In genomic region chr11:2737226-2737590, GRCh38 we compare ENCODE assay signal across 16 cellular contexts. TPM values are rescaled to one million over a fixed set of nuclear protein-coding genes. Genes with fewer than 3 reads are reported as not detected.
DNase-seq lines count a peak whose midpoint lies in the region; ATAC-seq and TF ChIP-seq lines count a peak whose summit lies in the region.
"Had no signal": no experiment of that assay in that cellular context is flagged by ENCODE, and none has a peak within 500 bp of the region (broad histone marks: within the 10 kb centered on the region; RNA-seq: fewer than 3 reads in every experiment).

No MANE protein-coding gene starts in this region.

- no peak for TF ChIP-seq POLR2A in ovary (IDR thresholded peaks at IDR 0.05)

- peaks cover 2% of the 10 kb centered on the region; the same call in 1 of the 2 replicates for H3K27me3 ChIP-seq in H7 (ENCODE audit: control insufficient read depth, insufficient read depth, low read length)
- no peaks in the 10 kb centered on the region for H3K27me3 ChIP-seq in adipocyte (replicated peaks; ENCODE audit: control insufficient read depth, insufficient read depth, low read length)
- no peaks in the 10 kb centered on the region for H3K27me3 ChIP-seq in ovary

- H3K27ac Mint-ChIP-seq in nephron, result peak overlapping the region; percentile 32 to 93 (median 89)
- no peak overlapping the region for H3K27ac Mint-ChIP-seq in natural killer cell treated with Interleukin-12 subunit alpha and Interleukin-12 subunit beta and Interleukin-15 and Interleukin-18, amount 100 ng/mL, for 72 hours

- peaks cover 27% of the 10 kb centered on the region for H3K4me1 ChIP-seq in adipocyte (ENCODE audit: control insufficient read depth, insufficient read depth, low read length)
- H3K4me1 ChIP-seq in ovary (ENCODE audit: insufficient read depth), result peaks cover 12% of the 10 kb centered on the region

- H3K36me3 ChIP-seq in H7 (replicated peaks; ENCODE audit: control insufficient read depth, insufficient read depth, low read length) (no peaks in the 10 kb centered on the region), adipocyte (ENCODE audit: control insufficient read depth, insufficient read depth, low read length, severe bottlenecking) (no peaks in the 10 kb centered on the region), ovary (no peaks in the 10 kb centered on the region)

- intact Hi-C loops in ovary (cut with DNase I), result no loop called here

- peaks cover 47% of the 10 kb centered on the region for H3K4me1 Mint-ChIP-seq in nephron
- H3K4me1 Mint-ChIP-seq in natural killer cell treated with Interleukin-12 subunit alpha and Interleukin-12 subunit beta and Interleukin-15 and Interleukin-18, amount 100 ng/mL, for 72 hours (ENCODE audit: low read depth in 2 of 2), result no peaks in the 10 kb centered on the region

- H3K4me3 ChIP-seq in H7 (ENCODE audit: insufficient read depth, low read depth, low read length), result no peak overlapping the region
- H3K4me3 ChIP-seq in adipocyte (ENCODE audit: low read length), result no peak overlapping the region
- H3K4me3 ChIP-seq in ovary, result no peak overlapping the region

- TF ChIP-seq CTCF in nephron (IDR thresholded peaks at IDR 0.05; ENCODE audit: unreplicated experiment in 3 of 3) (no peak), ovary (IDR thresholded peaks at IDR 0.05) (no peak)

- H3K9me3 ChIP-seq in adipocyte (ENCODE audit: control insufficient read depth, low read length), result no peaks in the 10 kb centered on the region
- no peaks in the 10 kb centered on the region for H3K9me3 ChIP-seq in ovary

- no peaks in the 10 kb centered on the region for H3K9me3 Mint-ChIP-seq in nephron
- H3K9me3 Mint-ChIP-seq in natural killer cell treated with Interleukin-12 subunit alpha and Interleukin-12 subunit beta and Interleukin-15 and Interleukin-18, amount 100 ng/mL, for 72 hours, result no peaks in the 10 kb centered on the region

- DNase-seq in H7, result peak; percentile 66
- DNase-seq in adipocyte (ENCODE audit: low read depth), result no peak
- DNase-seq in natural killer cell treated with Interleukin-12 subunit alpha and Interleukin-12 subunit beta and Interleukin-15 and Interleukin-18, amount 100 ng/mL, for 72 hours (ENCODE audit: low spot score), result no peak
- DNase-seq in ovary, result no peak
- DNase-seq: C1 segment of cervical spinal cord, DMS153, NCI-H1105, NCI-H1694 treated with DMSO at 0.1 percent for 48 hours, NCI-H69, SHP77 had no signal

- no peak for ATAC-seq in natural killer cell treated with Interleukin-12 subunit alpha and Interleukin-12 subunit beta and Interleukin-15 and Interleukin-18, amount 100 ng/mL, for 72 hours
- ATAC-seq in HG03571 (IDR thresholded peaks at IDR 0.05; ENCODE audit: unreplicated experiment) (no peak), HG03342 (IDR thresholded peaks at IDR 0.05; ENCODE audit: unreplicated experiment) (no peak)
- ATAC-seq: HCT116, Panc1 had no signal

- H3K36me3 Mint-ChIP-seq in nephron (ENCODE audit: low read depth), result no peaks in the 10 kb centered on the region
- H3K36me3 Mint-ChIP-seq in natural killer cell treated with Interleukin-12 subunit alpha and Interleukin-12 subunit beta and Interleukin-15 and Interleukin-18, amount 100 ng/mL, for 72 hours, result no peaks in the 10 kb centered on the region

- WGBS in ovary, 3 donors, result 78 to 85% (median 79%) methylated on average over 7 of the region's 7 CpGs

- no peak for TF ChIP-seq EP300 in ovary (IDR thresholded peaks at IDR 0.05)

- H3K27me3 Mint-ChIP-seq in nephron (ENCODE audit: low read depth), result peaks cover 4% of the 10 kb centered on the region
- H3K27me3 Mint-ChIP-seq in natural killer cell treated with Interleukin-12 subunit alpha and Interleukin-12 subunit beta and Interleukin-15 and Interleukin-18, amount 100 ng/mL, for 72 hours, result no peaks in the 10 kb centered on the region

- no peak overlapping the region for H3K4me3 Mint-ChIP-seq in nephron
- H3K4me3 Mint-ChIP-seq in natural killer cell treated with Interleukin-12 subunit alpha and Interleukin-12 subunit beta and Interleukin-15 and Interleukin-18, amount 100 ng/mL, for 72 hours, result no peak overlapping the region

- H3K9ac ChIP-seq in adipocyte (ENCODE audit: low read length), result peak overlapping the region; percentile 67

- no peak overlapping the region for H3K27ac ChIP-seq in ovary
- H3K27ac ChIP-seq: HL-60 had no signal

RNA-seq across cellular contexts. Expression of gene KCNQ1OT1, which starts 37.4 kb away (rescaled TPM):
- total RNA-seq in H7 (2014; rRNA removed; shearing (Covaris generic)), result 0.83 and 1.9 TPM in 2 replicates
- 1 to 10 TPM in 1 of 2 donors, under 1 TPM in 1; 0.52 to 1.1 TPM for total RNA-seq in natural killer cell treated with Interleukin-12 subunit alpha and Interleukin-12 subunit beta and Interleukin-15 and Interleukin-18, amount 100 ng/mL, for 72 hours
- total RNA-seq in ovary, result 10 to 100 TPM in 1 of 7 donors, 1 to 10 TPM in 6; 3.9 to 11.5 (median 6.8) TPM
- polyA plus RNA-seq in ovary, result under 1 TPM; 0.43 to 0.52 TPM

Comparison
In these comparisons a context has a peak if more than half of its experiments do, and no peak if none do; other contexts are left out.
1. H3K27ac Mint-ChIP-seq: peak in nephron (3 of 3); none in natural killer cell treated with Interleukin-12 subunit alpha and Interleukin-12 subunit beta and Interleukin-15 and Interleukin-18, amount 100 ng/mL, for 72 hours (0 of 2).